16 cellular contexts compared by ENCODE assay signal in genomic region chr4:186030795-186031194, GRCh38. TPM values are rescaled to one million over a fixed set of nuclear protein-coding genes. Genes with fewer than 3 reads are reported as not detected.
DNase-seq lines count a peak whose midpoint lies in the region; ATAC-seq and TF ChIP-seq lines count a peak whose summit lies in the region.
"Had no signal": no experiment of that assay in that cellular context is flagged by ENCODE, and none has a peak within 500 bp of the region (broad histone marks: within the 10 kb centered on the region; RNA-seq: fewer than 3 reads in every experiment).

No MANE protein-coding gene starts in this region.

- 46% methylated on average over 3 of the region's 3 CpGs for WGBS in prostate gland

- peak overlapping the region; percentile 24 for H3K9ac ChIP-seq in iPS-18a (ENCODE audit: low read length)

- H3K4me3 ChIP-seq in left ventricle myocardium inferior (no peak overlapping the region), iPS-18a (ENCODE audit: low read length) (peak overlapping the region; percentile 21), prostate gland (no peak overlapping the region), upper lobe of right lung (no peak overlapping the region)
- H3K4me3 ChIP-seq: GM12878, SJSA1 had no signal

- H3K9me3 ChIP-seq in left ventricle myocardium inferior (replicated peaks) (no peaks in the 10 kb centered on the region), iPS-18a (ENCODE audit: control insufficient read depth, low read depth, low read length) (peaks cover 13% of the 10 kb centered on the region), prostate gland (no peaks in the 10 kb centered on the region), upper lobe of right lung (no peaks in the 10 kb centered on the region)
- H3K9me3 ChIP-seq: SJSA1 had no signal

- TF ChIP-seq CTCF in left ventricle myocardium inferior (IDR thresholded peaks at IDR 0.05; ENCODE audit: borderline replicate concordance) = no peak
- no peak for TF ChIP-seq CTCF in prostate gland (IDR thresholded peaks at IDR 0.05)
- TF ChIP-seq CTCF in upper lobe of right lung (IDR thresholded peaks at IDR 0.05) = no peak

- DNase-seq in left ventricle myocardium inferior (no peak), left ventricle myocardium superior (no peak), prostate gland (ENCODE audit: low spot score) (no peak), upper lobe of right lung (no peak), HT-29 (ENCODE audit: low spot score) (no peak)
- DNase-seq in activated CD4-positive, alpha-beta T cell treated with anti-CD3 and anti-CD28 coated beads, Interleukin-2, amount 50 U/mL, for 48 hours = no peak
- no peak for DNase-seq in activated CD8-positive, alpha-beta memory T cell treated with anti-CD3 and anti-CD28 coated beads, Interleukin-2, amount 50 U/mL, for 4 hours
- DNase-seq: CD8-positive, alpha-beta T cell; erythroblast; KG1; NCI-H1105; stimulated activated CD4-positive, alpha-beta T cell treated with anti-CD3 and anti-CD28 coated beads, Interleukin-15, amount 100 ng/mL, for 24 hours; T-helper 9 cell had no signal

- H3K4me1 ChIP-seq in left ventricle myocardium inferior (peaks cover 37% of the 10 kb centered on the region), iPS-18a (ENCODE audit: control insufficient read depth, low read depth, low read length) (peaks cover 41% of the 10 kb centered on the region), prostate gland (replicated peaks) (peaks cover 10% of the 10 kb centered on the region), upper lobe of right lung (peaks cover 19% of the 10 kb centered on the region)

- no peak for TF ChIP-seq POLR2A in prostate gland (IDR thresholded peaks at IDR 0.05)

- H3K27ac ChIP-seq in left ventricle myocardium inferior (replicated peaks) (peak overlapping the region; percentile 91), iPS-18a (ENCODE audit: low read length) (no peak overlapping the region), prostate gland (peak overlapping the region; percentile 68 to 73), upper lobe of right lung (peak overlapping the region; percentile 65)
- H3K27ac ChIP-seq: SJSA1 had no signal

- intact Hi-C loops in left ventricle myocardium inferior (cut with micrococcal nuclease) = no loop called here
- intact Hi-C loops in left ventricle myocardium superior (cut with micrococcal nuclease) = no loop called here
- intact Hi-C loops in prostate gland (cut with DNase I) = loop anchor here (10.0 kb wide), 3 partner anchors 256 to 826 kb away; partner anchors contain the start of genes ANKRD37, CFAP97, LRP2BP and SNX25
- intact Hi-C loops in upper lobe of right lung (cut with DNase I) = no loop called here

- H3K36me3 ChIP-seq in left ventricle myocardium inferior (no peaks in the 10 kb centered on the region), iPS-18a (ENCODE audit: control insufficient read depth, low read depth, low read length) (no peaks in the 10 kb centered on the region), prostate gland (no peaks in the 10 kb centered on the region), upper lobe of right lung (no peaks in the 10 kb centered on the region)
- H3K36me3 ChIP-seq: SJSA1 had no signal

- H3K27me3 ChIP-seq in left ventricle myocardium inferior (ENCODE audit: low read depth) (no peaks in the 10 kb centered on the region), iPS-18a (ENCODE audit: control insufficient read depth, insufficient read depth, low read length) (no peaks in the 10 kb centered on the region), prostate gland (replicated peaks; ENCODE audit: insufficient read depth) (no peaks in the 10 kb centered on the region), upper lobe of right lung (no peaks in the 10 kb centered on the region)
- H3K27me3 ChIP-seq: SJSA1 had no signal

- ATAC-seq in left ventricle myocardium superior = no peak
- ATAC-seq in upper lobe of right lung = no peak
- ATAC-seq: CD8-positive, alpha-beta T cell; GM12878 had no signal

RNA-seq across cellular contexts. Expression of gene TLR3, which starts 38.2 kb away (rescaled TPM):
- total RNA-seq in left ventricle myocardium inferior = 4.9 TPM
- 6.3 TPM for total RNA-seq in left ventricle myocardium superior
- total RNA-seq in prostate gland = 1 to 10 TPM; 4.3 to 5.2 TPM
- 28.5 TPM for total RNA-seq in upper lobe of right lung
- 1.9 and 2.3 TPM in 2 replicates for total RNA-seq in HT-29 (2014; rRNA removed; shearing (Covaris generic))
